8 cellular contexts compared by ENCODE assay signal in the genomic region with DNA sequence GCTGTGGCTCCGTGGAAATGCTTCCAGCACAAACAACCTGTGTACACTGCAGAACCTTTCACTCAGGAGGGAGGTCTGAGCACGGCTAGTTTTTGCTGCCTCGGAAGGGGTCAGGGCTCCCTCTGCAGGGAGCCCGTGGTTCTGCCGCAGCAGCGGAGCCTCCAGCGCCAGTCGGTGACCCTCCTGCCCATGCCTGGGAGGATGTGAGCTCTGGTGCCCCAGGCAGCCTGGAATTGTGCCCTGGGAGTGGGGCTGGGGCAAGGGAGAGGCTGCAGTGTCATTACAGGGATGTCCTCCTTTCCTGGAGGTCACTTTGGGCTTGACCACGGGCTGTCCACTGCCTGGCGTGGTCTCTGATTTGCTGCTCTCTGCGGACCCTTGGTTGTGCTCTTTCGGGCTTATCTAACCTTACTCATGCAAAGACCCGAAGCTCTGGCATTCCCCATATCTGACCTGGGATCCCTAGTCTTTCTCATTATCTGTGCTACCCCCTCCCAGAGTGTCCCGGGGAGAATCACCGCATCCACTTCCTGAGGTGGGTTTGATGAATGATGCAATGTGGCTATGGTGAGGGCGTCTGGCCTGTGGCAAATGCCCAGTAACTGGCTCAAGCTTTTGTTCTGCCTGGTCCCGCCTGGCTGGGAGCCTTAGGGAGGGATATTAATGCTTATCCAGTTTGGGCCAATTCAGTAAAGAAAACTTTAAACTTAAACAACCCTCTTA. TPM values are rescaled to one million over a fixed set of nuclear protein-coding genes. Genes with fewer than 3 reads are reported as not detected.
A peak's percentile ranks its signal among the peaks of the same experiment; 100 is the strongest.
DNase-seq lines count a peak whose midpoint lies in the region; ATAC-seq and TF ChIP-seq lines count a peak whose summit lies in the region.

No MANE protein-coding gene starts in this region.

- peaks cover 3% of the 10 kb centered on the region for H3K4me1 Mint-ChIP-seq in chondrocyte (ENCODE audit: low read depth)

- DNase-seq in NCI-H510A treated with DMSO at 0.1 percent for 48 hours (lab: John Stamatoyannopoulos, UW): peak; percentile 43
- DNase-seq in NCI-H510A (lab: John Stamatoyannopoulos, UW): no peak
- DNase-seq in NCI-H345 (lab: John Stamatoyannopoulos, UW): peak; percentile 52
- DNase-seq in activated CD4-positive, alpha-beta T cell treated with anti-CD3 and anti-CD28 coated beads for 4 hours: peak; percentile 77 to 80
- no peak for DNase-seq in chondrocyte (ENCODE audit: low spot score)
- DNase-seq in left lung: peak; percentile 71 to 94
- peak in 2 of 3 experiments; percentile 64 to 70 for DNase-seq in stimulated activated CD4-positive, alpha-beta T cell treated with anti-CD3 and anti-CD28 coated beads, TNF-alpha, amount 100 ng/mL, for 4 hours (ENCODE audit: low read depth in 3 of 3)

- no peaks in the 10 kb centered on the region for H3K9me3 ChIP-seq in left lung

- H3K27me3 ChIP-seq in left lung: peaks cover 0 to 6% of the 10 kb centered on the region in 2 donors

- peak; percentile 61 for ATAC-seq in HG02885 (IDR thresholded peaks at IDR 0.05; ENCODE audit: poor library complexity, unreplicated experiment)
- peak; percentile 93 for ATAC-seq in left lung

- peaks cover 3 to 42% of the 10 kb centered on the region in 2 donors for H3K4me1 ChIP-seq in left lung

- H3K27ac ChIP-seq in left lung: no peak overlapping the region

- peaks cover 28% of the 10 kb centered on the region for H3K27me3 Mint-ChIP-seq in chondrocyte (ENCODE audit: low read depth)

- peak; percentile 89 for TF ChIP-seq CTCF in chondrocyte (IDR thresholded peaks at IDR 0.05)
- peak; percentile 90 to 96 for TF ChIP-seq CTCF in left lung (IDR thresholded peaks at IDR 0.05)

- H3K9me3 Mint-ChIP-seq in chondrocyte (ENCODE audit: low read depth): no peaks in the 10 kb centered on the region

- no peak overlapping the region for H3K4me3 ChIP-seq in left lung

- H3K27ac Mint-ChIP-seq in chondrocyte (ENCODE audit: unreplicated experiment): no peak overlapping the region

- no peaks in the 10 kb centered on the region for H3K36me3 ChIP-seq in left lung

- H3K36me3 Mint-ChIP-seq in chondrocyte (ENCODE audit: low read depth): no peaks in the 10 kb centered on the region

- no peak overlapping the region for H3K4me3 Mint-ChIP-seq in chondrocyte (ENCODE audit: unreplicated experiment)

- intact Hi-C loops in left lung (cut with DNase I): loop anchor here in 1 of 2 donors (5.0 kb wide), 1 partner anchor 62 kb away; a partner anchor contains a TSS

RNA-seq across cellular contexts. Expression of a gene that starts 59.5 kb away (rescaled TPM):
- total RNA-seq in chondrocyte: not detected in 3 replicates
- total RNA-seq in left lung: 10 to 100 TPM in 1 of 2 donors, 1 to 10 TPM in 1; 8.2 to 15.1 TPM

Comparison
In these comparisons a context has a peak if more than half of its experiments do, and no peak if none do; other contexts are left out.
1. DNase-seq: peak in NCI-H510A treated with DMSO at 0.1 percent for 48 hours (single experiment), NCI-H345 (single experiment), activated CD4-positive, alpha-beta T cell treated with anti-CD3 and anti-CD28 coated beads for 4 hours (2 of 2), left lung (2 of 2) and stimulated activated CD4-positive, alpha-beta T cell treated with anti-CD3 and anti-CD28 coated beads, TNF-alpha, amount 100 ng/mL, for 4 hours (2 of 3); none in NCI-H510A (single experiment) and chondrocyte (single experiment).